Comparison of ENCODE assay signal across 31 cellular contexts in the genomic region with DNA sequence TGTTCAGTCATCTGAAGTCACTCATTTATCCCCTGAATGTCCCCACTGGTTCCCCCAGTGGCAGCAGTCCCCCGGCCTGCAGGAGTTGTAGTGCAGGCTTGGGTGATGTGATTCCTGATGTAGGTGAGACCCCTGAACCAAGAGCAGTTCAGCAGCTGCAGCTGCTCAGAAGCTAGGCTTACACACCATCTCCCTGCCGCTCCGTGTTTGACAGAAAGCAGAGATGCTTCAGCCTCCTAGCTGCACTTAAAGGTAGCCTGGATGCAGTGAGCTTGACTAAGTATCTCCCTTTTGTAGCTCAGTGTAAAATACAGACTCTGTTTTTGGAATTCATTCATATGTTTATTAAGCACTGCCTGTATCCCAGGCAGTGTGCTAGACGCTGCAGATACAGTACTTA. TPM values are rescaled to one million over a fixed set of nuclear protein-coding genes. Genes with fewer than 3 reads are reported as not detected.
"Had no signal": no experiment of that assay in that cellular context is flagged by ENCODE, and none has a peak within 500 bp of the region (broad histone marks: within the 10 kb centered on the region; RNA-seq: fewer than 3 reads in every experiment).

No MANE protein-coding gene starts in this region.

- H3K27me3 ChIP-seq: adrenal gland, ascending aorta, gastrocnemius medialis, ovary, right lobe of liver, upper lobe of right lung had no signal

- H3K9me3 ChIP-seq: adrenal gland, ascending aorta, gastrocnemius medialis, ovary, right lobe of liver, upper lobe of right lung had no signal

- ATAC-seq: activated CD4-positive, CD25-positive, alpha-beta regulatory T cell treated with anti-CD3 and anti-CD28 coated beads, Interleukin-2, amount 50 U/mL, for 24 hours; gastrocnemius medialis; left colon; naive thymus-derived CD8-positive, alpha-beta T cell; right lobe of liver; stimulated activated effector memory CD8-positive, alpha-beta T cell treated with anti-CD3 and anti-CD28 coated beads, Interleukin-12 subunit alpha, Interleukin-12 subunit beta, amount 100 ng/mL, for 72 hours; T-helper 17 cell; upper lobe of right lung had no signal

- H3K27me3 Mint-ChIP-seq: progenitor cell of endocrine pancreas had no signal

- H3K27ac Mint-ChIP-seq: activated naive CD4-positive, alpha-beta T cell treated with anti-CD3 and anti-CD28 coated beads for 36 hours; activated naive CD8-positive, alpha-beta T cell treated with anti-CD3 and anti-CD28 coated beads for 36 hours; naive thymus-derived CD8-positive, alpha-beta T cell; progenitor cell of endocrine pancreas; stimulated activated effector memory CD8-positive, alpha-beta T cell treated with anti-CD3 and anti-CD28 coated beads, Interleukin-12 subunit alpha, Interleukin-12 subunit beta, amount 100 ng/mL, for 72 hours; stimulated activated naive CD8-positive, alpha-beta T cell treated with anti-CD3 and anti-CD28 coated beads, Interleukin-15, Interleukin-2, amounts not matched to agents 100 ng/mL and 50 ng/mL, for 24 hours; T-helper 17 cell had no signal

- H3K36me3 Mint-ChIP-seq: stimulated activated effector memory CD8-positive, alpha-beta T cell treated with anti-CD3 and anti-CD28 coated beads, Interleukin-12 subunit alpha, Interleukin-12 subunit beta, amount 100 ng/mL, for 72 hours had no signal

- H3K4me3 ChIP-seq: adrenal gland, ascending aorta, gastrocnemius medialis, ovary, right lobe of liver, skin epidermis, upper lobe of right lung had no signal

- H3K27ac ChIP-seq: adrenal gland, ascending aorta, gastrocnemius medialis, ovary, skin epidermis, upper lobe of right lung, WERI-Rb-1 had no signal

- H3K4me1 Mint-ChIP-seq: stimulated activated effector memory CD8-positive, alpha-beta T cell treated with anti-CD3 and anti-CD28 coated beads, Interleukin-12 subunit alpha, Interleukin-12 subunit beta, amount 100 ng/mL, for 72 hours had no signal

- H3K4me3 Mint-ChIP-seq: activated naive CD4-positive, alpha-beta T cell treated with anti-CD3 and anti-CD28 coated beads for 36 hours; activated naive CD8-positive, alpha-beta T cell treated with anti-CD3 and anti-CD28 coated beads for 36 hours; central memory CD8-positive, alpha-beta T cell; naive thymus-derived CD8-positive, alpha-beta T cell; stimulated activated effector memory CD8-positive, alpha-beta T cell treated with anti-CD3 and anti-CD28 coated beads, Interleukin-12 subunit alpha, Interleukin-12 subunit beta, amount 100 ng/mL, for 72 hours; stimulated activated naive CD8-positive, alpha-beta T cell treated with anti-CD3 and anti-CD28 coated beads, Interleukin-15, Interleukin-2, amounts not matched to agents 100 ng/mL and 50 ng/mL, for 24 hours; T-helper 17 cell had no signal

- DNase-seq: activated CD4-positive, alpha-beta T cell treated with anti-CD3 and anti-CD28 coated beads for 48 hours; activated CD4-positive, alpha-beta T cell treated with anti-CD3 and anti-CD28 coated beads, Interleukin-2, amount 50 U/mL, for 48 hours; activated CD8-positive, alpha-beta memory T cell treated with anti-CD3 and anti-CD28 coated beads for 24 hours; activated effector memory CD4-positive, alpha-beta T cell treated with anti-CD3 and anti-CD28 coated beads, Interleukin-2, amount 50 U/mL, for 16 hours; activated naive CD4-positive, alpha-beta T cell treated with anti-CD3 and anti-CD28 coated beads for 36 hours; activated naive CD8-positive, alpha-beta T cell treated with anti-CD3 and anti-CD28 coated beads for 36 hours; adrenal gland; dermis blood vessel endothelial cell; effector CD8-positive, alpha-beta T cell; gastrocnemius medialis; glutamatergic neuron; islet precursor cell; left colon; naive thymus-derived CD8-positive, alpha-beta T cell; ovary; right lobe of liver; stimulated activated CD4-positive, alpha-beta T cell treated with anti-CD3 and anti-CD28 coated beads, Interleukin-4, amount 100 ng/mL, for 24 hours; substantia nigra; T-helper 17 cell; T1000; upper lobe of right lung; WERI-Rb-1 had no signal

- H3K36me3 ChIP-seq: adrenal gland, ascending aorta, gastrocnemius medialis, ovary, right lobe of liver, upper lobe of right lung, WERI-Rb-1 had no signal

RNA-seq across cellular contexts. Expression of a gene that starts 47.3 kb away (rescaled TPM):
- total RNA-seq: activated naive CD4-positive, alpha-beta T cell treated with anti-CD3 and anti-CD28 coated beads for 36 hours; activated naive CD8-positive, alpha-beta T cell treated with anti-CD3 and anti-CD28 coated beads for 36 hours; ascending aorta; dermis blood vessel endothelial cell; epithelial cell of proximal tubule; gastrocnemius medialis; left colon; naive thymus-derived CD8-positive, alpha-beta T cell; progenitor cell of endocrine pancreas; renal cortical epithelial cell; right lobe of liver; T-helper 17 cell; upper lobe of right lung had no signal
- polyA plus RNA-seq: naive thymus-derived CD8-positive, alpha-beta T cell had no signal

RNA-seq across cellular contexts. Expression of a gene that starts 58.5 kb away (rescaled TPM):
- total RNA-seq: naive thymus-derived CD8-positive, alpha-beta T cell had no signal
- polyA plus RNA-seq: naive thymus-derived CD8-positive, alpha-beta T cell had no signal
